ENCODE assay signal across 8 cellular contexts in genomic region chr20:8132632-8133587, GRCh38. TPM values are rescaled to one million over a fixed set of nuclear protein-coding genes. Genes with fewer than 3 reads are reported as not detected.
DNase-seq lines count a peak whose midpoint lies in the region; ATAC-seq and TF ChIP-seq lines count a peak whose summit lies in the region.

No MANE protein-coding gene starts in this region.

- peaks cover 10 to 18% of the 10 kb centered on the region in 2 experiments; a peak in 3 of 4 replicates for H3K79me1 ChIP-seq in IMR-90 (ENCODE audit: low read depth in 1 of 2, low read length in 2 of 2)

- peak overlapping the region; percentile 58 for H3K4ac ChIP-seq in IMR-90 (ENCODE audit: low read depth, low read length)

- no peak for TF ChIP-seq POLR2A in IMR-90 (IDR thresholded peaks at IDR 0.05; ENCODE audit: low read depth, low read length)
- TF ChIP-seq POLR2A in GM18505 (IDR thresholded peaks at IDR 0.05; ENCODE audit: borderline replicate concordance, extremely low read depth, insufficient read depth, insufficient read length): no peak

- H3K36me3 ChIP-seq in IMR-90 (ENCODE audit: control insufficient read depth, insufficient read depth, low read length): no peaks in the 10 kb centered on the region; the same call in 1 of the 2 replicates
- H3K36me3 ChIP-seq in ascending aorta: no peaks in the 10 kb centered on the region
- H3K36me3 ChIP-seq in iPS DF 6.9 (ENCODE audit: control insufficient read depth, insufficient read depth, low read length): no peaks in the 10 kb centered on the region

- H3K9me3 ChIP-seq in CD4-positive, alpha-beta T cell (ENCODE audit: control insufficient read depth, low read length): no peaks in the 10 kb centered on the region
- H3K9me3 ChIP-seq in IMR-90 (ENCODE audit: control insufficient read depth, insufficient read depth, low read length) (no peaks in the 10 kb centered on the region), ascending aorta (no peaks in the 10 kb centered on the region), iPS DF 6.9 (ENCODE audit: control insufficient read depth, insufficient read depth, low read length) (no peaks in the 10 kb centered on the region)

- H3K56ac ChIP-seq in IMR-90 (ENCODE audit: extremely low read depth, insufficient read depth, low read length): no peak overlapping the region

- H2BK5ac ChIP-seq in IMR-90 (ENCODE audit: low read depth, low read length, poor library complexity, severe bottlenecking): peak overlapping the region; percentile 6

- DNase-seq in CD4-positive, alpha-beta T cell: peak in 4 of 10 experiments; percentile 1 to 12 (median 6)
- DNase-seq in IMR-90: no peak
- peak in 1 of 2 donors; percentile 64 for DNase-seq in ascending aorta (ENCODE audit: low spot score in 2 of 2)
- DNase-seq in iPS DF 6.9 (ENCODE audit: low read depth, low spot score): no peak
- peak; percentile 76 for DNase-seq in sciatic nerve (ENCODE audit: low spot score)
- DNase-seq in HT-29 (ENCODE audit: low spot score): no peak

- CTCF ChIA-PET in CD4-positive, alpha-beta T cell (lab: Charles Lee): interaction anchor here (0.9 kb wide), 1 partner anchor 89 kb away, joined by 3 read pairs; no protein-coding TSS in a partner anchor
- CTCF ChIA-PET in IMR-90 (lab: Yijun Ruan, JAX): no interaction called here

- H2AFZ ChIP-seq in IMR-90 (replicated peaks; ENCODE audit: low read length, poor library complexity): peak overlapping the region; percentile 88

- peaks cover 30% of the 10 kb centered on the region for H3K4me1 Mint-ChIP-seq in CD4-positive, alpha-beta T cell (ENCODE audit: low read depth)

- peak overlapping the region; percentile 70; the same call in 1 of the 2 replicates for H3K14ac ChIP-seq in IMR-90 (replicated peaks; ENCODE audit: low read depth, low read length)

- peak overlapping the region; percentile 83 for H3K4me2 ChIP-seq in IMR-90 (ENCODE audit: low read depth, low read length)

- H3K27me3 ChIP-seq in CD4-positive, alpha-beta T cell (ENCODE audit: control insufficient read depth, insufficient read depth, low read length): peaks cover 5% of the 10 kb centered on the region
- no peaks in the 10 kb centered on the region for H3K27me3 ChIP-seq in IMR-90 (ENCODE audit: control insufficient read depth, insufficient read depth, low read length)
- H3K27me3 ChIP-seq in ascending aorta: no peaks in the 10 kb centered on the region
- peaks cover 9% of the 10 kb centered on the region; the same call in 1 of the 2 replicates for H3K27me3 ChIP-seq in iPS DF 6.9 (ENCODE audit: control insufficient read depth, insufficient read depth, low read length)

- H3K18ac ChIP-seq in IMR-90 (ENCODE audit: low read depth, low read length): no peak overlapping the region

- no peak overlapping the region for H3K27ac ChIP-seq in CD4-positive, alpha-beta T cell (ENCODE audit: low read depth, low read length)
- H3K27ac ChIP-seq in IMR-90 (ENCODE audit: insufficient read depth, low read length): peak overlapping the region; percentile 36; the same call in 1 of the 2 replicates
- peak overlapping the region; percentile 27 to 37 for H3K27ac ChIP-seq in ascending aorta
- H3K27ac ChIP-seq in iPS DF 6.9 (ENCODE audit: low read length): no peak overlapping the region

- intact Hi-C loops in CD4-positive, alpha-beta T cell (cut with DNase I, micrococcal nuclease): loop anchor here (1.0 to 5.0 kb wide), 4 partner anchors 86 to 589 kb away; no protein-coding TSS in a partner anchor
- intact Hi-C loops in IMR-90 (cut with micrococcal nuclease): loop anchor here (1.0 to 2.0 kb wide), 6 partner anchors 90 to 588 kb away; no protein-coding TSS in a partner anchor
- intact Hi-C loops in ascending aorta (cut with DNase I): loop anchor here (1.0 to 2.0 kb wide), 2 partner anchors 256 to 590 kb away; no protein-coding TSS in a partner anchor
- intact Hi-C loops in sciatic nerve (cut with DNase I): loop anchor here (5.0 to 10.0 kb wide), 2 partner anchors 252 to 584 kb away; no protein-coding TSS in a partner anchor

- in situ Hi-C loops in IMR-90 (cut with MboI; ENCODE audit: low sequenced_read_pairs): no loop called here

- H4K20me1 ChIP-seq in IMR-90 (ENCODE audit: insufficient read depth, low read length): no peaks in the 10 kb centered on the region; the same call in 1 of the 2 replicates

- peak overlapping the region; percentile 85 for H3K4me3 Mint-ChIP-seq in CD4-positive, alpha-beta T cell

- dilution Hi-C loops in IMR-90 (cut with HindIII; ENCODE audit: low sequenced_read_pairs, unreplicated experiment): no loop called here

- peak overlapping the region in 1 of 2 experiments; percentile 2; a peak in 2 of 4 replicates for H4K8ac ChIP-seq in IMR-90 (ENCODE audit: low read depth in 2 of 2, low read length in 2 of 2)

- H2BK15ac ChIP-seq in IMR-90 (ENCODE audit: low read depth, low read length): peak overlapping the region; percentile 38; the same call in 1 of the 3 replicates

- H3K9ac ChIP-seq in IMR-90 (ENCODE audit: low read depth, low read length): peak overlapping the region; percentile 65

- H2BK120ac ChIP-seq in IMR-90 (ENCODE audit: low read depth, low read length): peak overlapping the region; percentile 73; the same call in 1 of the 2 replicates

- peaks cover 38% of the 10 kb centered on the region for H3K27me3 Mint-ChIP-seq in CD4-positive, alpha-beta T cell

- H4K91ac ChIP-seq in IMR-90 (ENCODE audit: insufficient read depth, low read depth, low read length): peak overlapping the region; percentile 10; the same call in 1 of the 2 replicates

- H3K27ac Mint-ChIP-seq in CD4-positive, alpha-beta T cell: no peak overlapping the region

- no peak for TF ChIP-seq CTCF in CD4-positive, alpha-beta T cell (IDR thresholded peaks at IDR 0.05)
- no peak for TF ChIP-seq CTCF in IMR-90 (conservative IDR thresholded peaks at IDR 0.05; ENCODE audit: low read depth, low read length)
- no peak for TF ChIP-seq CTCF in ascending aorta (IDR thresholded peaks at IDR 0.05)

- no peak overlapping the region for H4K5ac ChIP-seq in IMR-90 (ENCODE audit: low read depth, low read length)

- peak; percentile 5 for ATAC-seq in CD4-positive, alpha-beta T cell (ENCODE audit: poor library complexity)
- ATAC-seq in IMR-90 (ENCODE audit: low read depth) (peak; percentile 48), sciatic nerve (peak; percentile 37), GM18505 (IDR thresholded peaks at IDR 0.05; ENCODE audit: unreplicated experiment) (no peak), GM21447 (IDR thresholded peaks at IDR 0.05; ENCODE audit: unreplicated experiment) (no peak)

- no peaks in the 10 kb centered on the region for H3K36me3 Mint-ChIP-seq in CD4-positive, alpha-beta T cell (ENCODE audit: low read depth)

- H3K4me3 ChIP-seq in IMR-90 (ENCODE audit: insufficient read depth, low read depth, low read length) (peak overlapping the region; percentile 69), ascending aorta (peak overlapping the region; percentile 73 to 82), iPS DF 6.9 (ENCODE audit: low read length) (peak overlapping the region; percentile 45; the same call in 1 of the 2 replicates)

- peak overlapping the region; percentile 53; the same call in 1 of the 2 replicates for H3K23ac ChIP-seq in IMR-90 (ENCODE audit: low read depth, low read length)

- no TSS peak for BruUV-seq in IMR-90 (replicated peaks; lab: Mats Ljungman, UMichigan)

- no peak for TF ChIP-seq RAD21 in IMR-90 (IDR thresholded peaks at IDR 0.05; ENCODE audit: low read length)

- H2BK20ac ChIP-seq in IMR-90 (ENCODE audit: low read depth, low read length): no peak overlapping the region

- H3K9me3 Mint-ChIP-seq in CD4-positive, alpha-beta T cell: no peaks in the 10 kb centered on the region

- WGBS in IMR-90 (ENCODE audit: extremely low coverage in 2 of 2, insufficient read length in 1 of 2), 2 experiments: 2% methylated on average over 22 of the region's 53 CpGs; no CpG with 5 or more reads in 1 of the 2 experiments
- WGBS in iPS DF 6.9 (ENCODE audit: insufficient coverage, insufficient read length): no CpG with 5 or more reads among the region's 53 CpGs

- peak overlapping the region; percentile 57 for H2AK9ac ChIP-seq in IMR-90 (replicated peaks; ENCODE audit: low read depth, low read length, poor library complexity)

- H2AK5ac ChIP-seq in IMR-90 (ENCODE audit: low read depth, low read length): peak overlapping the region; percentile 7; the same call in 1 of the 2 replicates

- peaks cover 7% of the 10 kb centered on the region for H3K4me1 ChIP-seq in IMR-90 (ENCODE audit: control insufficient read depth, insufficient read depth, low read length)
- H3K4me1 ChIP-seq in ascending aorta: no peaks in the 10 kb centered on the region
- H3K4me1 ChIP-seq in iPS DF 6.9 (ENCODE audit: control insufficient read depth, insufficient read depth, low read length): no peaks in the 10 kb centered on the region

- POLR2A ChIA-PET in CD4-positive, alpha-beta T cell (lab: Charles Lee): no interaction called here
- POLR2A ChIA-PET in IMR-90 (lab: Charles Lee; ENCODE audit: unreplicated experiment): no interaction called here

- H3K9me1 ChIP-seq in IMR-90 (ENCODE audit: insufficient read depth, low read length): no peaks in the 10 kb centered on the region; the same call in 1 of the 2 replicates

TF ChIP-seq in IMR-90, 13 proteins besides CTCF, POLR2A, EP300 and RAD21:
- TF ChIP-seq NFE2L2 (IDR thresholded peaks at IDR 0.05; ENCODE audit: low read depth, low read length) (no peak), CEBPB (IDR thresholded peaks at IDR 0.05; ENCODE audit: low read depth, low read length) (peak; percentile 43; the same call in 1 of the 2 replicates)
TF ChIP-seq in IMR-90: peak in this region for 1.

RNA-seq across cellular contexts. Expression of gene PLCB1, which starts 0.8 kb away (rescaled TPM):
- total RNA-seq in CD4-positive, alpha-beta T cell: 1 to 10 TPM; 3.8 to 5.6 TPM
- total RNA-seq in IMR-90 (2012; rRNA removed) (16.1 and 17.5 TPM in 2 replicates), ascending aorta (22.9 TPM), sciatic nerve (58.5 TPM)
- polyA plus RNA-seq in IMR-90 (2012; rRNA removed): 4.4 and 5.6 TPM in 2 replicates
- polyA plus RNA-seq in IMR-90 (2012; cell fraction: cytosol; rRNA removed): 2.1 and 2.3 TPM in 2 replicates
- 1.3 and 5.0 TPM in 2 replicates for polyA plus RNA-seq in IMR-90 (2012; cell fraction: nucleus; rRNA removed; ENCODE audit: low replicate concordance)
- total RNA-seq in HT-29 (2014; rRNA removed; shearing (Covaris generic)): 3.3 and 3.5 TPM in 2 replicates

Comparison
In these comparisons a context has a peak if more than half of its experiments do, and no peak if none do; other contexts are left out.
1. ATAC-seq: peak in CD4-positive, alpha-beta T cell (single experiment), IMR-90 (single experiment) and sciatic nerve (single experiment); none in GM18505 (single experiment) and GM21447 (single experiment).
2. H3K27ac ChIP-seq: peak in IMR-90 (single experiment) and ascending aorta (2 of 2); none in CD4-positive, alpha-beta T cell (single experiment) and iPS DF 6.9 (single experiment).
3. Peak in every context shown above with its lines, with median percentiles within 50 percentile points of each other: H3K4me3 ChIP-seq.